8 cellular contexts compared by ENCODE assay signal in genomic region chr2:174395284-174395968, GRCh38. TPM values are rescaled to one million over a fixed set of nuclear protein-coding genes. Genes with fewer than 3 reads are reported as not detected.
DNase-seq lines count a peak whose midpoint lies in the region; ATAC-seq and TF ChIP-seq lines count a peak whose summit lies in the region.

A gene with protein sequence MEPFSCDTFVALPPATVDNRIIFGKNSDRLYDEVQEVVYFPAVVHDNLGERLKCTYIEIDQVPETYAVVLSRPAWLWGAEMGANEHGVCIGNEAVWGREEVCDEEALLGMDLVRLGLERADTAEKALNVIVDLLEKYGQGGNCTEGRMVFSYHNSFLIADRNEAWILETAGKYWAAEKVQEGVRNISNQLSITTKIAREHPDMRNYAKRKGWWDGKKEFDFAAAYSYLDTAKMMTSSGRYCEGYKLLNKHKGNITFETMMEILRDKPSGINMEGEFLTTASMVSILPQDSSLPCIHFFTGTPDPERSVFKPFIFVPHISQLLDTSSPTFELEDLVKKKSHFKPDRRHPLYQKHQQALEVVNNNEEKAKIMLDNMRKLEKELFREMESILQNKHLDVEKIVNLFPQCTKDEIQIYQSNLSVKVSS (plus strand): TSS chr2:174395730. CDS start chr2:174398284, 2,554 bp downstream.

- H3K27me3 ChIP-seq in HAP-1 (ENCODE audit: low read depth) (no peaks in the 10 kb centered on the region), MM.1S (replicated peaks; ENCODE audit: insufficient read depth, low read length) (no peaks in the 10 kb centered on the region), gastroesophageal sphincter (no peaks in the 10 kb centered on the region), neutrophil (no peaks in the 10 kb centered on the region)

- H3K4me3 Mint-ChIP-seq in activated naive CD4-positive, alpha-beta T cell treated with anti-CD3 and anti-CD28 coated beads for 36 hours = peak within 1 kb of the TSS; percentile 99

- in situ Hi-C loops in HAP-1 (cut with MboI; ENCODE audit: low sequenced_read_pairs) = no loop called here

- peaks cover 8% of the 10 kb centered on the region; the same call in 1 of the 2 replicates for H3F3A ChIP-seq in MM.1S (ENCODE audit: insufficient read depth, low read length)

- CTCF ChIA-PET in activated naive CD4-positive, alpha-beta T cell treated with anti-CD3 and anti-CD28 coated beads for 36 hours (lab: Charles Lee) = interaction anchor here (1.0 to 1.4 kb wide), 4 partner anchors 12 to 151 kb away, joined by 3 to 4 read pairs (median 4); no protein-coding TSS in a partner anchor

- TF ChIP-seq CTCF in MM.1S (IDR thresholded peaks at IDR 0.05; ENCODE audit: low read length) (no peak), gastroesophageal sphincter (IDR thresholded peaks at IDR 0.05) (no peak), neutrophil (IDR thresholded peaks at IDR 0.05) (peak; percentile 19)

- H3K4me3 ChIP-seq in HAP-1 (peak within 1 kb of the TSS; percentile 78), MM.1S (ENCODE audit: low read length) (peak within 1 kb of the TSS; percentile 72), gastroesophageal sphincter (peak within 1 kb of the TSS; percentile 69 to 88), neutrophil (ENCODE audit: low read depth in 1 of 2, low read length in 1 of 2) (peak within 1 kb of the TSS; percentile 90 to 99)

- H3K79me2 ChIP-seq in MM.1S (ENCODE audit: low read length) = peaks cover 51% of the 10 kb centered on the region

- no peaks in the 10 kb centered on the region for H3K9me2 ChIP-seq in MM.1S (replicated peaks; ENCODE audit: insufficient read depth, low read length)

- H3K4me1 ChIP-seq in HAP-1 (peaks cover 10% of the 10 kb centered on the region), MM.1S (ENCODE audit: low read length) (peaks cover 11% of the 10 kb centered on the region), gastroesophageal sphincter (peaks cover 10 to 39% (median 13%) of the 10 kb centered on the region in 3 donors), neutrophil (ENCODE audit: control insufficient read depth in 1 of 2, insufficient read depth in 1 of 2, low read depth in 1 of 2, low read length in 1 of 2) (peaks cover 29 to 38% of the 10 kb centered on the region in 2 experiments)

- 0% methylated on average over 14 to 17 of the region's 35 CpGs for WGBS in gastroesophageal sphincter (ENCODE audit: low coverage in 1 of 2), 2 donors

- intact Hi-C loops in activated naive CD4-positive, alpha-beta T cell treated with anti-CD3 and anti-CD28 coated beads for 36 hours (cut with micrococcal nuclease) = loop anchor here (1.0 to 5.0 kb wide), 6 partner anchors 92 to 773 kb away; partner anchors contain the start of genes ATF2, GPR155 and OLA1

- peaks cover 16% of the 10 kb centered on the region for H3K36me3 Mint-ChIP-seq in activated naive CD4-positive, alpha-beta T cell treated with anti-CD3 and anti-CD28 coated beads for 36 hours (ENCODE audit: low read depth)

- no peak for TF ChIP-seq POLR2A in gastroesophageal sphincter (IDR thresholded peaks at IDR 0.05)

- H3K9me3 ChIP-seq in HAP-1 (no peaks in the 10 kb centered on the region), MM.1S (replicated peaks; ENCODE audit: insufficient read depth, low read length) (no peaks in the 10 kb centered on the region), gastroesophageal sphincter (no peaks in the 10 kb centered on the region), neutrophil (no peaks in the 10 kb centered on the region)

- peak within 1 kb of the TSS; percentile 83 for H3K9ac ChIP-seq in MM.1S (ENCODE audit: low read length)

- H3K36me3 ChIP-seq in HAP-1 (replicated peaks) (0 out of 2 replicates have a peak, but pooled peaks cover 2% of the 10 kb centered on the region), MM.1S (replicated peaks; ENCODE audit: insufficient read depth, low read length) (no peaks in the 10 kb centered on the region), gastroesophageal sphincter (peaks cover 0 to 26% of the 10 kb centered on the region in 2 donors), neutrophil (peaks cover 2% of the 10 kb centered on the region)

- no peaks in the 10 kb centered on the region for H4K20me1 ChIP-seq in MM.1S (ENCODE audit: insufficient read depth, low read length)

- H3K9me3 Mint-ChIP-seq in activated naive CD4-positive, alpha-beta T cell treated with anti-CD3 and anti-CD28 coated beads for 36 hours = no peaks in the 10 kb centered on the region

- peak within 1 kb of the TSS; percentile 81 for H2AFZ ChIP-seq in MM.1S (ENCODE audit: low read length)

- peak within 1 kb of the TSS; percentile 99 for H3K27ac Mint-ChIP-seq in activated naive CD4-positive, alpha-beta T cell treated with anti-CD3 and anti-CD28 coated beads for 36 hours

- no peak for TF ChIP-seq EP300 in gastroesophageal sphincter (IDR thresholded peaks at IDR 0.05)

- H3K27me3 Mint-ChIP-seq in activated naive CD4-positive, alpha-beta T cell treated with anti-CD3 and anti-CD28 coated beads for 36 hours (ENCODE audit: low read depth) = no peaks in the 10 kb centered on the region

- H3K4me2 ChIP-seq in MM.1S (ENCODE audit: low read depth, low read length) = peak within 1 kb of the TSS; percentile 74

- DNase-seq in GDM1 (lab: John Stamatoyannopoulos, UW) (peak; percentile 41), HAP-1 (ENCODE audit: low spot score in 2 of 2) (peak; percentile 66 to 81), MM.1S (peak; percentile 93), SK-N-DZ (ENCODE audit: low spot score) (peak; percentile 79), substantia nigra (lab: John Stamatoyannopoulos, UW) (peak; percentile 20 to 91 (median 78))
- DNase-seq in activated naive CD4-positive, alpha-beta T cell treated with anti-CD3 and anti-CD28 coated beads for 36 hours = peak; percentile 88

- peaks cover 38% of the 10 kb centered on the region for H3K4me1 Mint-ChIP-seq in activated naive CD4-positive, alpha-beta T cell treated with anti-CD3 and anti-CD28 coated beads for 36 hours (ENCODE audit: low read depth)

- ATAC-seq in gastroesophageal sphincter = peak; percentile 87

- H3K27ac ChIP-seq in MM.1S (ENCODE audit: low read length) = peak within 1 kb of the TSS; percentile 75
- peak within 1 kb of the TSS; percentile 79 to 86 (median 82) for H3K27ac ChIP-seq in gastroesophageal sphincter
- H3K27ac ChIP-seq in neutrophil = peak within 1 kb of the TSS; percentile 97
- H3K27ac ChIP-seq in substantia nigra (ENCODE audit: low read depth, low read length, poor library complexity, severe bottlenecking) = peak within 1 kb of the TSS; percentile 82

RNA-seq across cellular contexts. Expression of the gene that starts here (rescaled TPM):
- 29.0 and 34.3 TPM in 2 replicates for polyA plus RNA-seq in SK-N-DZ (2014; cell fraction: cytosol; rRNA removed)
- 16.7 and 24.7 TPM in 2 replicates for polyA plus RNA-seq in SK-N-DZ (2014; cell fraction: nucleus; rRNA removed)
- total RNA-seq in activated naive CD4-positive, alpha-beta T cell treated with anti-CD3 and anti-CD28 coated beads for 36 hours = 10 to 100 TPM; 10.7 to 12.3 TPM
- total RNA-seq in gastroesophageal sphincter = 10 to 100 TPM; 22.2 to 30.4 (median 26.8) TPM

Comparison
In these comparisons a context has a peak if more than half of its experiments do, and no peak if none do; other contexts are left out.
1. Peak in every context shown above with its lines: DNase-seq, ATAC-seq, H3K4me3 ChIP-seq and H3K27ac ChIP-seq.
2. DNase-seq: peak in every context shown above with its lines; median percentile 93 in MM.1S; 88 in activated naive CD4-positive, alpha-beta T cell treated with anti-CD3 and anti-CD28 coated beads for 36 hours; 79 in SK-N-DZ; 78 in substantia nigra; 74 in HAP-1; 41 in GDM1.